Comparison of ENCODE assay signal across 10 cellular contexts in genomic region chr1:77438239-77438913, GRCh38.
DNase-seq lines count a peak whose midpoint lies in the region; ATAC-seq and TF ChIP-seq lines count a peak whose summit lies in the region.
"Had no signal": no experiment of that assay in that cellular context is flagged by ENCODE, and none has a peak within 500 bp of the region (broad histone marks: within the 10 kb centered on the region; RNA-seq: fewer than 3 reads in every experiment).

No MANE protein-coding gene starts in this region.

- H3K4me1 Mint-ChIP-seq in activated CD4-positive, alpha-beta memory T cell treated with anti-CD3 and anti-CD28 coated beads for 36 hours (ENCODE audit: low read depth): peaks cover 28% of the 10 kb centered on the region
- H3K4me1 Mint-ChIP-seq in activated CD4-positive, alpha-beta memory T cell treated with anti-CD3 and anti-CD28 coated beads, Interleukin-2, amount 10 ng/mL, durations not matched to agents 7 days and 5 days: peaks cover 20% of the 10 kb centered on the region

- H3K36me3 Mint-ChIP-seq in activated CD4-positive, alpha-beta memory T cell treated with anti-CD3 and anti-CD28 coated beads for 36 hours: peaks cover 17% of the 10 kb centered on the region
- peaks cover 3% of the 10 kb centered on the region for H3K36me3 Mint-ChIP-seq in activated CD4-positive, alpha-beta memory T cell treated with anti-CD3 and anti-CD28 coated beads, Interleukin-2, amount 10 ng/mL, durations not matched to agents 7 days and 5 days (ENCODE audit: low read depth)

- POLR2A ChIA-PET in activated CD4-positive, alpha-beta memory T cell treated with anti-CD3 and anti-CD28 coated beads for 36 hours (lab: Charles Lee): no interaction called here
- POLR2A ChIA-PET in activated CD4-positive, alpha-beta memory T cell treated with anti-CD3 and anti-CD28 coated beads, Interleukin-2, amount 10 ng/mL, durations not matched to agents 7 days and 5 days (lab: Charles Lee): no interaction called here

- DNase-seq in activated CD4-positive, alpha-beta memory T cell treated with anti-CD3 and anti-CD28 coated beads for 36 hours: no peak
- DNase-seq in activated CD4-positive, alpha-beta memory T cell treated with anti-CD3 and anti-CD28 coated beads, Interleukin-2, amount 10 ng/mL, durations not matched to agents 7 days and 5 days: no peak
- DNase-seq in fibroblast of villous mesenchyme (ENCODE audit: low read depth) (peak; percentile 79), superior temporal gyrus (ENCODE audit: extremely low spot score) (peak; percentile 73)
- DNase-seq in NK-92 treated with Interleukin-12 subunit alpha and Interleukin-12 subunit beta, amount 100 ng/mL, for 24 hours (lab: John Stamatoyannopoulos, UW): no peak
- DNase-seq in stimulated activated CD4-positive, alpha-beta T cell treated with anti-CD3 and anti-CD28 coated beads, Interleukin-4, amount 100 ng/mL, for 4 hours: no peak

- H3K27ac Mint-ChIP-seq in activated CD4-positive, alpha-beta memory T cell treated with anti-CD3 and anti-CD28 coated beads for 36 hours: peak overlapping the region; percentile 34
- no peak overlapping the region for H3K27ac Mint-ChIP-seq in activated CD4-positive, alpha-beta memory T cell treated with anti-CD3 and anti-CD28 coated beads, Interleukin-2, amount 10 ng/mL, durations not matched to agents 7 days and 5 days
- H3K27ac Mint-ChIP-seq: B cell had no signal

- H3K27me3 Mint-ChIP-seq in activated CD4-positive, alpha-beta memory T cell treated with anti-CD3 and anti-CD28 coated beads for 36 hours: no peaks in the 10 kb centered on the region
- H3K27me3 Mint-ChIP-seq in activated CD4-positive, alpha-beta memory T cell treated with anti-CD3 and anti-CD28 coated beads, Interleukin-2, amount 10 ng/mL, durations not matched to agents 7 days and 5 days: no peaks in the 10 kb centered on the region

- TF ChIP-seq CTCF in WI38 (IDR thresholded peaks at IDR 0.05; ENCODE audit: low read depth, low read length) (no peak), fibroblast of villous mesenchyme (IDR thresholded peaks at IDR 0.05; ENCODE audit: insufficient read depth, low read depth, low read length) (no peak)

- peaks cover 29% of the 10 kb centered on the region for H3K9me3 Mint-ChIP-seq in activated CD4-positive, alpha-beta memory T cell treated with anti-CD3 and anti-CD28 coated beads for 36 hours
- peaks cover 14% of the 10 kb centered on the region for H3K9me3 Mint-ChIP-seq in activated CD4-positive, alpha-beta memory T cell treated with anti-CD3 and anti-CD28 coated beads, Interleukin-2, amount 10 ng/mL, durations not matched to agents 7 days and 5 days

- H3K4me3 Mint-ChIP-seq in activated CD4-positive, alpha-beta memory T cell treated with anti-CD3 and anti-CD28 coated beads for 36 hours: peak overlapping the region; percentile 51
- H3K4me3 Mint-ChIP-seq in activated CD4-positive, alpha-beta memory T cell treated with anti-CD3 and anti-CD28 coated beads, Interleukin-2, amount 10 ng/mL, durations not matched to agents 7 days and 5 days: no peak overlapping the region
- H3K4me3 Mint-ChIP-seq: B cell had no signal

- H3K4me3 ChIP-seq in WI38 (ENCODE audit: low read depth, low read length): peak overlapping the region; percentile 32
- peak overlapping the region; percentile 7 for H3K4me3 ChIP-seq in fibroblast of villous mesenchyme (ENCODE audit: low read depth, low read length)
- H3K4me3 ChIP-seq: lung had no signal

- CTCF ChIA-PET in activated CD4-positive, alpha-beta memory T cell treated with anti-CD3 and anti-CD28 coated beads for 36 hours (lab: Charles Lee): no interaction called here
- CTCF ChIA-PET in activated CD4-positive, alpha-beta memory T cell treated with anti-CD3 and anti-CD28 coated beads, Interleukin-2, amount 10 ng/mL, durations not matched to agents 7 days and 5 days (lab: Charles Lee): interaction anchor here (0.6 kb wide), 1 partner anchor 150 kb away, joined by 3 read pairs; no protein-coding TSS in a partner anchor

- intact Hi-C loops in activated CD4-positive, alpha-beta memory T cell treated with anti-CD3 and anti-CD28 coated beads for 36 hours (cut with micrococcal nuclease): loop anchor here (5.0 to 10.0 kb wide), 2 partner anchors 244 to 1144 kb away; partner anchors contain the start of gene ZZZ3

- ATAC-seq in HG03135 (IDR thresholded peaks at IDR 0.05; ENCODE audit: unreplicated experiment): no peak

Comparison
In these comparisons a context has a peak if more than half of its experiments do, and no peak if none do; other contexts are left out.
1. DNase-seq: peak in fibroblast of villous mesenchyme (single experiment) and superior temporal gyrus (single experiment); none in activated CD4-positive, alpha-beta memory T cell treated with anti-CD3 and anti-CD28 coated beads for 36 hours (single experiment), activated CD4-positive, alpha-beta memory T cell treated with anti-CD3 and anti-CD28 coated beads, Interleukin-2, amount 10 ng/mL, durations not matched to agents 7 days and 5 days (single experiment), NK-92 treated with Interleukin-12 subunit alpha and Interleukin-12 subunit beta, amount 100 ng/mL, for 24 hours (single experiment) and stimulated activated CD4-positive, alpha-beta T cell treated with anti-CD3 and anti-CD28 coated beads, Interleukin-4, amount 100 ng/mL, for 4 hours (0 of 2).